ENCODE assay signal across 2 cellular contexts in the genomic region with DNA sequence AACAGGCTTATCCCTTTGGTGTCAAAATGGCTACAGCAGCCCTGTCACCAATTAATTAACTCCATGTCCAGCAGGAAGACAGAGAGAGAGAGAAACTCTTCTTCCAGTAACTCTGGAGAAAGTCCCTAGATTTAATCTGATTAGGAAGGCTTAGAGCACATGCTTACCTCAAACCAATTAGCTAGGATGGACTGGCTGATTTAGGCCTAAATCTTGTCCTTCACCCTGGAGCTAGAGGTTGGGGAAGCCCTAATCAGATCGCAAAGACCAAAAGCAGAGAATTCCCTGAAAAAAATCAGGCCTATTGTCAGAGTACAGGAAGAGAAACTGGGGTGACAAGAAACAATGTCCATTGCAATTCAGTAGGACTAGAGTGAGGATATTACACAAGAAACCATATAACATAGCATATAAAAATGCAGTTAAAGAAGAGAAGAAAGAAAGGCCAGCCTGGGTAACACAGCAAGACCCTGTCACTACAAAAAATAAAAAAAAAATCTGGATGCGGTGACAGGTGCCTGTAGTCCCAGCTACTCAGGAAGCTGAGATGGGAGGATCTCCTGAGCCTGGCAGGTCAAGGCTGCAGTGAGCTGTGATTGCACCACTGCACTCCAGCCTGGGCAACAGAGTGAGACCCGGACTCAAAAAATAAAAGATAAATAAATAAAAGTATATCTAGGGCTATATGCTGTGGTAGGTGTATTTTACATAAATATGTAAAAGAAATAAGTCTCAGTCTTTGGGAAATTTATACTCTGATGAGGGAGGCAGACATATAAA.
TF ChIP-seq lines count a peak whose summit lies in the region.

No MANE protein-coding gene starts in this region.

TF ChIP-seq in GM23338, 12 proteins besides CTCF, POLR2A, EP300 and RAD21 (continued from another document):
- TF ChIP-seq ETS1 (IDR thresholded peaks at IDR 0.05) = no peak
- no peak for TF ChIP-seq EZH2 (IDR thresholded peaks at IDR 0.05; ENCODE audit: low read depth, unreplicated experiment)
- no peak for TF ChIP-seq JUNB (IDR thresholded peaks at IDR 0.05; ENCODE audit: unreplicated experiment)
- TF ChIP-seq REST (IDR thresholded peaks at IDR 0.05; ENCODE audit: unreplicated experiment) = no peak
- TF ChIP-seq ZNF114 (CRISPR knock-in tag; IDR thresholded peaks at IDR 0.05) = no peak
- no peak for TF ChIP-seq EZH2phosphoT487 (IDR thresholded peaks at IDR 0.05; ENCODE audit: unreplicated experiment)
- no peak for TF ChIP-seq NANOG (IDR thresholded peaks at IDR 0.05; ENCODE audit: borderline replicate concordance)
TF ChIP-seq in GM23338: peak in this region for 0.

TF ChIP-seq in PFSK-1, 5 proteins besides CTCF, POLR2A, EP300 and RAD21:
- TF ChIP-seq REST (IDR thresholded peaks at IDR 0.05; ENCODE audit: insufficient read depth in 1 of 2, low read depth in 2 of 2, low read length in 2 of 2) (0 out of 4 replicates have a peak, but pooled peaks of 1 of the 2 experiments have one; percentile 16), TAF1 (IDR thresholded peaks at IDR 0.05; ENCODE audit: borderline replicate concordance, insufficient read depth, low read length) (no peak), SIN3A (IDR thresholded peaks at IDR 0.05; ENCODE audit: borderline replicate concordance, insufficient read depth, low read length) (0 out of 2 replicates have a peak, but pooled peaks have one; percentile 24)
TF ChIP-seq in PFSK-1: peak in this region for 2.
